ENCODE assay signal across 1 cellular context in the genomic region with DNA sequence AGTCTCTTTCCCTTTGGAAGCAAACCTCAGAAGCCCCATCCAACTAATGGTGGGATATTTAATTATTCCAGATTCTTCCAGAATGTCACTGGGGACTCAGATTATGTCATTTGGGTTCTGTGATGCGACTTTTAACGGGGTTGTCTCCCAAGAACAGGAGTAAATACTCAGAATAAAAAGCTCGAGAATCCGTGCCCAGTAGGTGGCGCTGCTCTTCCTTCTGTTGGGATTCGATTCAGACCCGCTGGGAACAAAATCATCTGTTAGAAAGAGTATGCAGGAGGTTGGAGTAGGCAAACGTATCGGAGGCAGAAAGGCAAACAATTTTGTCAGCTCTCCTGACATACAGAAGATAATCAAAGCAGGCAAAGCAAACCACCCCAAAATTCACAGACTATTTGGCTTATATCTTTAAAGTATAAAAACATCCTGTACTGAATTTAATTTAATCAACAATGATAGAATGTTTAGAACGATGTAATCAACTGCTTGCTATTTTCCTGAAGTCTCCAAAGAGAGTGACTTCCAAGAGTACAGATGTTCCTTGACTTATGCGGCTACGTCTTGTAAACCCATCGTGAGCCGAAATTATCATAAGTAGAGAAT.
TF ChIP-seq lines count a peak whose summit lies in the region.

No MANE protein-coding gene starts in this region.

TF ChIP-seq in HepG2, 621 proteins besides CTCF, POLR2A, EP300 and RAD21 (continued from another document and continues in another):
- no peak for TF ChIP-seq ZNF639 (CRISPR knock-in tag; conservative IDR thresholded peaks at IDR 0.05)
- TF ChIP-seq ZNF207 (IDR thresholded peaks at IDR 0.05; ENCODE audit: borderline replicate concordance), result no peak
- no peak for TF ChIP-seq ZNF275 (CRISPR knock-in tag; IDR thresholded peaks at IDR 0.05; ENCODE audit: borderline replicate concordance)
- TF ChIP-seq, protein P1, sequence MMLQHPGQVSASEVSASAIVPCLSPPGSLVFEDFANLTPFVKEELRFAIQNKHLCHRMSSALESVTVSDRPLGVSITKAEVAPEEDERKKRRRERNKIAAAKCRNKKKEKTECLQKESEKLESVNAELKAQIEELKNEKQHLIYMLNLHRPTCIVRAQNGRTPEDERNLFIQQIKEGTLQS (CRISPR knock-in tag; IDR thresholded peaks at IDR 0.05), result no peak
- TF ChIP-seq, protein P2, sequence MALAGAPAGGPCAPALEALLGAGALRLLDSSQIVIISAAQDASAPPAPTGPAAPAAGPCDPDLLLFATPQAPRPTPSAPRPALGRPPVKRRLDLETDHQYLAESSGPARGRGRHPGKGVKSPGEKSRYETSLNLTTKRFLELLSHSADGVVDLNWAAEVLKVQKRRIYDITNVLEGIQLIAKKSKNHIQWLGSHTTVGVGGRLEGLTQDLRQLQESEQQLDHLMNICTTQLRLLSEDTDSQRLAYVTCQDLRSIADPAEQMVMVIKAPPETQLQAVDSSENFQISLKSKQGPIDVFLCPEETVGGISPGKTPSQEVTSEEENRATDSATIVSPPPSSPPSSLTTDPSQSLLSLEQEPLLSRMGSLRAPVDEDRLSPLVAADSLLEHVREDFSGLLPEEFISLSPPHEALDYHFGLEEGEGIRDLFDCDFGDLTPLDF (CRISPR knock-in tag; IDR thresholded peaks at IDR 0.05), result no peak
- no peak for TF ChIP-seq KAT8 (CRISPR knock-in tag; IDR thresholded peaks at IDR 0.05)
- TF ChIP-seq, protein P3, sequence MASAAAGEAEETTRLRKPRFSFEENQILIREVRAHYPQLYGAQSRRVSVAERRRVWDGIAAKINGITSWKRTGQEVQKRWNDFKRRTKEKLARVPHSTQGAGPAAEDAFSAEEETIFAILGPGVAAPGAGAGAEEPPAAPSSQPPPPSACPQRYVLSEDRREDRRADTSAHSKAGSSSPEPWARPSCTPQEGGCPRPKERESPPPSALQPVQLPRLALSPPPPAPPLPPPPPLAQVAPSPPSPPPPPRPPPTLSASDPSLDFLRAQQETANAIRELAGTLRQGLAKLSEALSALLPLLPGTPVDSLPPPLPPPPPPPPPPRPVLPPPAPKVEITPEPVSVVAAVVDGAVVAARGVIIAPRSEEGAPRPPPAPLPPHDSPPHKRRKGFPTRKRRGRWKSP (CRISPR knock-in tag; IDR thresholded peaks at IDR 0.05), result no peak; the same call in 1 of the 2 replicates
- TF ChIP-seq MED1 (CRISPR knock-in tag; IDR thresholded peaks at IDR 0.05), result no peak
- no peak for TF ChIP-seq ZNF562 (CRISPR knock-in tag; IDR thresholded peaks at IDR 0.05; ENCODE audit: borderline replicate concordance)
- no peak for TF ChIP-seq SP5 (CRISPR knock-in tag; IDR thresholded peaks at IDR 0.05; ENCODE audit: borderline replicate concordance, low read depth)
- no peak for TF ChIP-seq PAXIP1 (CRISPR knock-in tag; conservative IDR thresholded peaks at IDR 0.05)
- TF ChIP-seq GPN1 (CRISPR knock-in tag; IDR thresholded peaks at IDR 0.05; ENCODE audit: borderline replicate concordance), result no peak
- TF ChIP-seq, protein P4, sequence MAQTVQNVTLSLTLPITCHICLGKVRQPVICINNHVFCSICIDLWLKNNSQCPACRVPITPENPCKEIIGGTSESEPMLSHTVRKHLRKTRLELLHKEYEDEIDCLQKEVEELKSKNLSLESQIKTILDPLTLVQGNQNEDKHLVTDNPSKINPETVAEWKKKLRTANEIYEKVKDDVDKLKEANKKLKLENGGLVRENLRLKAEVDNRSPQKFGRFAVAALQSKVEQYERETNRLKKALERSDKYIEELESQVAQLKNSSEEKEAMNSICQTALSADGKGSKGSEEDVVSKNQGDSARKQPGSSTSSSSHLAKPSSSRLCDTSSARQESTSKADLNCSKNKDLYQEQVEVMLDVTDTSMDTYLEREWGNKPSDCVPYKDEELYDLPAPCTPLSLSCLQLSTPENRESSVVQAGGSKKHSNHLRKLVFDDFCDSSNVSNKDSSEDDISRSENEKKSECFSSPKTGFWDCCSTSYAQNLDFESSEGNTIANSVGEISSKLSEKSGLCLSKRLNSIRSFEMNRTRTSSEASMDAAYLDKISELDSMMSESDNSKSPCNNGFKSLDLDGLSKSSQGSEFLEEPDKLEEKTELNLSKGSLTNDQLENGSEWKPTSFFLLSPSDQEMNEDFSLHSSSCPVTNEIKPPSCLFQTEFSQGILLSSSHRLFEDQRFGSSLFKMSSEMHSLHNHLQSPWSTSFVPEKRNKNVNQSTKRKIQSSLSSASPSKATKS (CRISPR knock-in tag; IDR thresholded peaks at IDR 0.05), result 0 out of 2 replicates have a peak, but pooled peaks have one; percentile 20
- TF ChIP-seq ATF7 (IDR thresholded peaks at IDR 0.05), result no peak
- TF ChIP-seq ATF7 (CRISPR knock-in tag; IDR thresholded peaks at IDR 0.05), result no peak
- no peak for TF ChIP-seq HHEX (CRISPR knock-in tag; IDR thresholded peaks at IDR 0.05)
- TF ChIP-seq NFKBIZ (CRISPR knock-in tag; IDR thresholded peaks at IDR 0.05), result no peak
- TF ChIP-seq ZNF124 (CRISPR knock-in tag; IDR thresholded peaks at IDR 0.05), result 0 out of 2 replicates have a peak, but pooled peaks have one; percentile 51
- no peak for TF ChIP-seq ETV6 (CRISPR knock-in tag; conservative IDR thresholded peaks at IDR 0.05)
- no peak for TF ChIP-seq CENPBD1 (CRISPR knock-in tag; IDR thresholded peaks at IDR 0.05; ENCODE audit: borderline replicate concordance, low read depth)
- TF ChIP-seq RBFOX2 (IDR thresholded peaks at IDR 0.05; ENCODE audit: low read depth, low read length), result no peak
- no peak for TF ChIP-seq SALL2 (CRISPR knock-in tag; IDR thresholded peaks at IDR 0.05)
- TF ChIP-seq, protein P5, sequence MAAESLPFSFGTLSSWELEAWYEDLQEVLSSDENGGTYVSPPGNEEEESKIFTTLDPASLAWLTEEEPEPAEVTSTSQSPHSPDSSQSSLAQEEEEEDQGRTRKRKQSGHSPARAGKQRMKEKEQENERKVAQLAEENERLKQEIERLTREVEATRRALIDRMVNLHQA (CRISPR knock-in tag; IDR thresholded peaks at IDR 0.05), result no peak
- TF ChIP-seq KLF6 (CRISPR knock-in tag; IDR thresholded peaks at IDR 0.05), result no peak
- no peak for TF ChIP-seq NFE2L1 (CRISPR knock-in tag; IDR thresholded peaks at IDR 0.05; ENCODE audit: borderline replicate concordance)
- TF ChIP-seq NBN (conservative IDR thresholded peaks at IDR 0.05), result no peak
- no peak for TF ChIP-seq ZNF567 (CRISPR knock-in tag; IDR thresholded peaks at IDR 0.05; ENCODE audit: borderline replicate concordance)
- TF ChIP-seq MXD4 (CRISPR knock-in tag; IDR thresholded peaks at IDR 0.05), result no peak
- TF ChIP-seq, protein P6, sequence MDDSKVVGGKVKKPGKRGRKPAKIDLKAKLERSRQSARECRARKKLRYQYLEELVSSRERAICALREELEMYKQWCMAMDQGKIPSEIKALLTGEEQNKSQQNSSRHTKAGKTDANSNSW (CRISPR knock-in tag; IDR thresholded peaks at IDR 0.05; ENCODE audit: borderline replicate concordance), result no peak
- no peak for TF ChIP-seq ZNF598 (CRISPR knock-in tag; IDR thresholded peaks at IDR 0.05; ENCODE audit: borderline replicate concordance)
- no peak for TF ChIP-seq ZNF552 (CRISPR knock-in tag; IDR thresholded peaks at IDR 0.05; ENCODE audit: borderline replicate concordance)
- no peak for TF ChIP-seq SOX13 (IDR thresholded peaks at IDR 0.05)
- peak in 1 of 2 experiments; percentile 21; a peak in 1 of 4 replicates for TF ChIP-seq SOX13 (CRISPR knock-in tag; conservative IDR thresholded peaks at IDR 0.05 in 1 of 2, IDR thresholded peaks at IDR 0.05 in 1 of 2)
- TF ChIP-seq ATF5 (CRISPR knock-in tag; IDR thresholded peaks at IDR 0.05; ENCODE audit: low read depth), result no peak
- no peak for TF ChIP-seq PRDM4 (CRISPR knock-in tag; IDR thresholded peaks at IDR 0.05; ENCODE audit: borderline replicate concordance)
- TF ChIP-seq ZFP36 (IDR thresholded peaks at IDR 0.05; ENCODE audit: borderline replicate concordance, low read depth, low read length, partially characterized antibody), result no peak
- TF ChIP-seq DNMT1 (CRISPR knock-in tag; IDR thresholded peaks at IDR 0.05), result no peak
- peak; percentile 68; the same call in 1 of the 2 replicates for TF ChIP-seq IRF2 (CRISPR knock-in tag; IDR thresholded peaks at IDR 0.05)
- no peak for TF ChIP-seq SMARCC2 (IDR thresholded peaks at IDR 0.05)
- no peak for TF ChIP-seq NR2C2 (CRISPR knock-in tag; IDR thresholded peaks at IDR 0.05; ENCODE audit: borderline replicate concordance)
